34 cellular contexts compared by ENCODE assay signal in the genomic region with DNA sequence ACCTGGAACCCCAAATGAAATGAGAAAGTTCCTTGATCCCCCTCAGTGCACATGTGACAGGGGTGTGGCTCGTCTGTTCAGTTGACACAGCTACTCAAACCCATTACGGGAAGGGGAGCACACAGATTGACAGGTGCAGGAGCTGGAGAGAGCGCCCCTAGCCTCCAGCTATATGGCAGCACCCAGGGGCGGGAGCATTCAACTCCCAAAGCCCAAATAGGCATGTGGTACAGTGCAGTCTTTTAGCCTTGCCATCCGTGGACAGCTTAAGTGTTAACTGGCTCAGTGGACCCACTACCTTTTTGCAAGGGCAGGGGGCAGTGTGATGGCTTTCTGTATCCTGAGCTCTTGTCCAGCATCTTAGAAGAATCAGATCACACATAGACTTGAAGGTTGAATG.
A peak's percentile ranks its signal among the peaks of the same experiment; 100 is the strongest.
DNase-seq lines count a peak whose midpoint lies in the region; ATAC-seq and TF ChIP-seq lines count a peak whose summit lies in the region.
"Had no signal": no experiment of that assay in that cellular context is flagged by ENCODE, and none has a peak within 500 bp of the region (broad histone marks: within the 10 kb centered on the region; RNA-seq: fewer than 3 reads in every experiment).

No MANE protein-coding gene starts in this region.

- intact Hi-C loops in aorta (cut with DNase I), result no loop called here

- H3K4me2 ChIP-seq in OCI-LY1 (ENCODE audit: low read length), result peak overlapping the region; percentile 62; the same call in 1 of the 2 replicates

- no peaks in the 10 kb centered on the region for H3K27me3 Mint-ChIP-seq in natural killer cell treated with Interleukin-12 subunit alpha and Interleukin-12 subunit beta and Interleukin-15 and Interleukin-18, amount 100 ng/mL, for 72 hours
- H3K27me3 Mint-ChIP-seq: activated B cell treated with CpG ODN at 0.5 μM for 24 hours; activated naive CD8-positive, alpha-beta T cell treated with anti-CD3 and anti-CD28 coated beads for 36 hours; CD4-positive, alpha-beta T cell; T-cell had no signal

- H3K9me3 ChIP-seq in OCI-LY1 (ENCODE audit: low read length) (no peaks in the 10 kb centered on the region), aorta (ENCODE audit: control insufficient read depth, low read length) (peaks cover 3% of the 10 kb centered on the region)
- H3K9me3 ChIP-seq: colonic mucosa, pancreas, Peyer's patch, testis had no signal

- DNase-seq in NCI-H82 (lab: John Stamatoyannopoulos, UW) (peak; percentile 29), NCI-H82 treated with DMSO at 0.1 percent for 48 hours (lab: John Stamatoyannopoulos, UW; ENCODE audit: unreplicated experiment) (no peak), choroid plexus epithelial cell (ENCODE audit: low read depth) (peak; percentile 3), aorta (no peak), AG08395 (ENCODE audit: low spot score) (no peak), mucosa of gallbladder (ENCODE audit: low spot score) (no peak)
- no peak for DNase-seq in natural killer cell treated with Interleukin-12 subunit alpha and Interleukin-12 subunit beta and Interleukin-15 and Interleukin-18, amount 100 ng/mL, for 72 hours (ENCODE audit: low spot score)
- DNase-seq: activated B cell treated with CpG ODN at 0.5 μM for 24 hours; activated CD4-positive, alpha-beta T cell treated with anti-CD3 and anti-CD28 coated beads, Interleukin-2, amount 50 U/mL, for 1 hour; activated effector memory CD4-positive, alpha-beta T cell treated with anti-CD3 and anti-CD28 coated beads, Interleukin-2, amount 50 U/mL, for 16 hours; activated naive CD8-positive, alpha-beta T cell treated with anti-CD3 and anti-CD28 coated beads for 36 hours; activated T-cell treated with anti-CD3 and anti-CD28 coated beads, Interleukin-2, amount 50 U/mL, for 1 hour; anterior cingulate cortex; CD4-positive, alpha-beta T cell; colonic mucosa; effector CD8-positive, alpha-beta T cell; erythroblast; glutamatergic neuron; GM23248; NCI-H1092 treated with DMSO at 0.1 percent for 48 hours; NCI-H187 treated with DMSO at 0.1 percent for 48 hours; NCI-H2171; pancreas; Peyer's patch; retina; SIG-M5; stimulated activated naive CD8-positive, alpha-beta T cell treated with anti-CD3 and anti-CD28 coated beads, Interleukin-15, Interleukin-2, amounts not matched to agents 100 U/mL and 50 U/mL, for 24 hours; T-cell; testis had no signal

- H3K27me3 ChIP-seq in OCI-LY1 (ENCODE audit: insufficient read depth, low read length), result no peaks in the 10 kb centered on the region
- H3K27me3 ChIP-seq in aorta (ENCODE audit: control insufficient read depth in 1 of 2, insufficient read depth in 2 of 2, low read length in 1 of 2), result no peaks in the 10 kb centered on the region
- H3K27me3 ChIP-seq: cardiac muscle cell, colonic mucosa, pancreas, Peyer's patch, testis had no signal

- no peak overlapping the region for H3K9ac ChIP-seq in OCI-LY1 (ENCODE audit: low read length)
- H3K9ac ChIP-seq: GM23248 had no signal

- peaks cover 7% of the 10 kb centered on the region for H3K4me1 ChIP-seq in OCI-LY1 (ENCODE audit: insufficient read depth, low read length, severe bottlenecking)
- no peaks in the 10 kb centered on the region for H3K4me1 ChIP-seq in aorta (ENCODE audit: control insufficient read depth in 1 of 2, insufficient read depth in 2 of 2, low read length in 2 of 2)
- H3K4me1 ChIP-seq: colonic mucosa, pancreas, Peyer's patch, testis had no signal

- no peaks in the 10 kb centered on the region for H3F3A ChIP-seq in OCI-LY1 (ENCODE audit: insufficient read depth, low read length)

- H3K36me3 Mint-ChIP-seq in natural killer cell treated with Interleukin-12 subunit alpha and Interleukin-12 subunit beta and Interleukin-15 and Interleukin-18, amount 100 ng/mL, for 72 hours, result no peaks in the 10 kb centered on the region
- H3K36me3 Mint-ChIP-seq: activated naive CD8-positive, alpha-beta T cell treated with anti-CD3 and anti-CD28 coated beads for 36 hours; T-cell had no signal

- no peak overlapping the region for H3K27ac Mint-ChIP-seq in natural killer cell treated with Interleukin-12 subunit alpha and Interleukin-12 subunit beta and Interleukin-15 and Interleukin-18, amount 100 ng/mL, for 72 hours
- H3K27ac Mint-ChIP-seq: activated B cell treated with CpG ODN at 0.5 μM for 24 hours; activated naive CD8-positive, alpha-beta T cell treated with anti-CD3 and anti-CD28 coated beads for 36 hours; CD4-positive, alpha-beta T cell; T-cell had no signal

- peak; percentile 49 for TF ChIP-seq CTCF in OCI-LY1 (IDR thresholded peaks at IDR 0.05; ENCODE audit: low read length)
- TF ChIP-seq CTCF in choroid plexus epithelial cell (conservative IDR thresholded peaks at IDR 0.05; ENCODE audit: low read depth, low read length), result peak; percentile 21

- no peaks in the 10 kb centered on the region for H3K9me2 ChIP-seq in OCI-LY1 (ENCODE audit: low read depth, low read length)

- ATAC-seq in aorta (ENCODE audit: low FRiP score), result peak; percentile 19
- ATAC-seq in natural killer cell treated with Interleukin-12 subunit alpha and Interleukin-12 subunit beta and Interleukin-15 and Interleukin-18, amount 100 ng/mL, for 72 hours, result no peak
- ATAC-seq: left lobe of liver; pancreas; stimulated activated naive CD8-positive, alpha-beta T cell treated with anti-CD3 and anti-CD28 coated beads, Interleukin-15, Interleukin-2, amounts not matched to agents 100 U/mL and 50 U/mL, for 24 hours; T-cell had no signal

- H3K4me3 ChIP-seq in OCI-LY1 (ENCODE audit: low read depth, low read length, poor library complexity, severe bottlenecking), result no peak overlapping the region
- H3K4me3 ChIP-seq in choroid plexus epithelial cell (ENCODE audit: low read depth, low read length), result no peak overlapping the region
- H3K4me3 ChIP-seq in aorta (ENCODE audit: low read length in 2 of 2), result no peak overlapping the region
- H3K4me3 ChIP-seq: cardiac muscle cell, colonic mucosa, GM23248, pancreas, Peyer's patch, skin epidermis, testis had no signal

- no peaks in the 10 kb centered on the region for H3K79me2 ChIP-seq in OCI-LY1 (ENCODE audit: insufficient read depth, low read length)

- 92 to 94% methylated on average over 5 of the region's 5 CpGs for WGBS in aorta, 2 donors

- no peak overlapping the region for H3K27ac ChIP-seq in OCI-LY1 (ENCODE audit: low read depth, low read length, poor library complexity, severe bottlenecking)
- H3K27ac ChIP-seq in aorta (ENCODE audit: low read depth in 1 of 2, low read length in 2 of 2), result no peak overlapping the region
- H3K27ac ChIP-seq: cardiac muscle cell, colonic mucosa, GM23248, pancreas, Peyer's patch, skin epidermis, testis had no signal

- H3K9me3 Mint-ChIP-seq in natural killer cell treated with Interleukin-12 subunit alpha and Interleukin-12 subunit beta and Interleukin-15 and Interleukin-18, amount 100 ng/mL, for 72 hours, result peaks cover 11% of the 10 kb centered on the region
- H3K9me3 Mint-ChIP-seq: activated B cell treated with CpG ODN at 0.5 μM for 24 hours; activated naive CD8-positive, alpha-beta T cell treated with anti-CD3 and anti-CD28 coated beads for 36 hours; CD4-positive, alpha-beta T cell; neural crest cell had no signal

- H2AFZ ChIP-seq in OCI-LY1 (ENCODE audit: low read length), result no peak overlapping the region
- H2AFZ ChIP-seq: GM23248 had no signal

- no peak overlapping the region for H3K4me3 Mint-ChIP-seq in natural killer cell treated with Interleukin-12 subunit alpha and Interleukin-12 subunit beta and Interleukin-15 and Interleukin-18, amount 100 ng/mL, for 72 hours
- H3K4me3 Mint-ChIP-seq: activated B cell treated with CpG ODN at 0.5 μM for 24 hours; activated naive CD8-positive, alpha-beta T cell treated with anti-CD3 and anti-CD28 coated beads for 36 hours; CD4-positive, alpha-beta T cell; neural crest cell; T-cell had no signal

- no peaks in the 10 kb centered on the region for H4K20me1 ChIP-seq in OCI-LY1 (ENCODE audit: insufficient read depth, low read length)

- no peaks in the 10 kb centered on the region for H3K4me1 Mint-ChIP-seq in natural killer cell treated with Interleukin-12 subunit alpha and Interleukin-12 subunit beta and Interleukin-15 and Interleukin-18, amount 100 ng/mL, for 72 hours (ENCODE audit: low read depth in 2 of 2)
- H3K4me1 Mint-ChIP-seq: activated B cell treated with CpG ODN at 0.5 μM for 24 hours; activated naive CD8-positive, alpha-beta T cell treated with anti-CD3 and anti-CD28 coated beads for 36 hours; neural crest cell; T-cell had no signal

- H3K36me3 ChIP-seq in OCI-LY1 (ENCODE audit: insufficient read depth, low read length), result no peaks in the 10 kb centered on the region
- no peaks in the 10 kb centered on the region for H3K36me3 ChIP-seq in aorta (ENCODE audit: control insufficient read depth in 1 of 2, insufficient read depth in 2 of 2, low read length in 1 of 2)
- H3K36me3 ChIP-seq: cardiac muscle cell, colonic mucosa, pancreas, Peyer's patch had no signal

Comparison
In these comparisons a context has a peak if more than half of its experiments do, and no peak if none do; other contexts are left out.
1. DNase-seq: peak in NCI-H82 (single experiment) and choroid plexus epithelial cell (single experiment); none in NCI-H82 treated with DMSO at 0.1 percent for 48 hours (single experiment), aorta (0 of 2), natural killer cell treated with Interleukin-12 subunit alpha and Interleukin-12 subunit beta and Interleukin-15 and Interleukin-18, amount 100 ng/mL, for 72 hours (single experiment), AG08395 (single experiment) and mucosa of gallbladder (single experiment).